Comparison of ENCODE assay signal across 8 cellular contexts in genomic region chr4:4859010-4859798, GRCh38. TPM values are rescaled to one million over a fixed set of nuclear protein-coding genes. Genes with fewer than 3 reads are reported as not detected.
A peak's percentile ranks its signal among the peaks of the same experiment; 100 is the strongest.
DNase-seq lines count a peak whose midpoint lies in the region; ATAC-seq and TF ChIP-seq lines count a peak whose summit lies in the region.

TSS of gene MSX1 (plus strand) at chr4:4859665. CDS start at chr4:4859900, 235 bp downstream.

- no peak within 1 kb of the TSS for H2BK120ac ChIP-seq in H9 (ENCODE audit: low read depth, low read length, poor library complexity, severe bottlenecking)

- WGBS in H9 (ENCODE audit: extremely low coverage, insufficient read length, low lambda C conversion rate), result no CpG with 5 or more reads among the region's 49 CpGs

- no peak within 1 kb of the TSS for H3K14ac ChIP-seq in H9 (ENCODE audit: insufficient read depth, low read length)

- no peak within 1 kb of the TSS for H4K91ac ChIP-seq in H9 (ENCODE audit: insufficient read length, low read depth, low read length)

- no peak within 1 kb of the TSS for H3T11ph ChIP-seq in H9 (ENCODE audit: low read length)

- H3K9ac ChIP-seq in H9 (ENCODE audit: extremely low read depth, insufficient read length, low read length), result no peak within 1 kb of the TSS
- peak within 1 kb of the TSS; percentile 72 for H3K9ac ChIP-seq in Loucy (ENCODE audit: low read depth, low read length, poor library complexity, severe bottlenecking)

- CTCF ChIA-PET in activated CD8-positive, alpha-beta memory T cell treated with anti-CD3 and anti-CD28 coated beads, Interleukin-2, amount 10 ng/mL, durations not matched to agents 7 days and 5 days (lab: Charles Lee), result no interaction called here

- H2BK5ac ChIP-seq in H9 (ENCODE audit: insufficient read length, low read length), result no peak within 1 kb of the TSS

- peaks cover 5% of the 10 kb centered on the region for H3K23me2 ChIP-seq in H9 (ENCODE audit: insufficient read length, low read depth, low read length, poor library complexity, severe bottlenecking)

- peak within 1 kb of the TSS; percentile 54 for H3K4me3 Mint-ChIP-seq in activated CD8-positive, alpha-beta memory T cell treated with anti-CD3 and anti-CD28 coated beads, Interleukin-2, amount 10 ng/mL, durations not matched to agents 7 days and 5 days
- H3K4me3 Mint-ChIP-seq in H9, result peak within 1 kb of the TSS; percentile 47 to 73
- peak within 1 kb of the TSS; percentile 82 to 83 for H3K4me3 Mint-ChIP-seq in effector memory CD8-positive, alpha-beta T cell

- H4K5ac ChIP-seq in H9 (ENCODE audit: insufficient read length, low read depth, low read length), result no peak within 1 kb of the TSS

- peaks cover 8% of the 10 kb centered on the region for H4K20me1 ChIP-seq in H9 (ENCODE audit: control insufficient read depth, insufficient read depth, insufficient read length)
- peaks cover 4% of the 10 kb centered on the region for H4K20me1 ChIP-seq in Loucy (ENCODE audit: insufficient read depth, low read length, poor library complexity, severe bottlenecking)

- no peaks in the 10 kb centered on the region for H3K9me2 ChIP-seq in Loucy (replicated peaks; ENCODE audit: low read depth, low read length)

- DNase-seq in activated CD8-positive, alpha-beta memory T cell treated with anti-CD3 and anti-CD28 coated beads, Interleukin-2, amount 10 ng/mL, durations not matched to agents 7 days and 5 days, result no peak
- no peak for DNase-seq in activated CD8-positive, alpha-beta memory T cell treated with anti-CD3 and anti-CD28 coated beads for 24 hours
- DNase-seq in H9 (peak; percentile 96), T-helper 22 cell (ENCODE audit: low read depth) (peak; percentile 11), lower lobe of right lung (peak; percentile 87)
- DNase-seq in effector memory CD8-positive, alpha-beta T cell, result no peak
- peak in 2 of 3 donors; percentile 30 to 36 for DNase-seq in stimulated activated CD4-positive, alpha-beta T cell treated with anti-CD3 and anti-CD28 coated beads, TNF-alpha, amount 100 ng/mL, for 48 hours (ENCODE audit: low read depth in 3 of 3)

- H3K4me1 Mint-ChIP-seq in activated CD8-positive, alpha-beta memory T cell treated with anti-CD3 and anti-CD28 coated beads, Interleukin-2, amount 10 ng/mL, durations not matched to agents 7 days and 5 days, result peaks cover 16% of the 10 kb centered on the region
- H3K4me1 Mint-ChIP-seq in H9, result peaks cover 10 to 53% of the 10 kb centered on the region in 2 experiments
- H3K4me1 Mint-ChIP-seq in effector memory CD8-positive, alpha-beta T cell (ENCODE audit: low read depth in 2 of 2), result peaks cover 27 to 28% of the 10 kb centered on the region in 2 donors

- H3K36me3 ChIP-seq in Loucy (ENCODE audit: insufficient read depth, low read length) (no peaks in the 10 kb centered on the region), lower lobe of right lung (no peaks in the 10 kb centered on the region)

- H3K27ac Mint-ChIP-seq in activated CD8-positive, alpha-beta memory T cell treated with anti-CD3 and anti-CD28 coated beads, Interleukin-2, amount 10 ng/mL, durations not matched to agents 7 days and 5 days, result peak within 1 kb of the TSS; percentile 49
- no peak within 1 kb of the TSS for H3K27ac Mint-ChIP-seq in H9
- peak within 1 kb of the TSS in 1 of 2 donors; percentile 44 for H3K27ac Mint-ChIP-seq in effector memory CD8-positive, alpha-beta T cell

- 0 out of 2 replicates have a peak, but pooled peaks cover 3% of the 10 kb centered on the region for H3K4me1 ChIP-seq in H9 (ENCODE audit: insufficient read depth, low read length)
- H3K4me1 ChIP-seq in Loucy (ENCODE audit: insufficient read depth, low read length, poor library complexity, severe bottlenecking), result peaks cover 6% of the 10 kb centered on the region
- H3K4me1 ChIP-seq in lower lobe of right lung, result peaks cover 35% of the 10 kb centered on the region

- H2AK5ac ChIP-seq in H9 (ENCODE audit: insufficient read length, low read length), result no peak within 1 kb of the TSS

- H2BK12ac ChIP-seq in H9 (ENCODE audit: insufficient read length, low read depth, low read length), result no peak within 1 kb of the TSS

- no peak within 1 kb of the TSS for H2AFZ ChIP-seq in H9 (ENCODE audit: low read length)
- peak within 1 kb of the TSS; percentile 91 for H2AFZ ChIP-seq in Loucy (ENCODE audit: low read length)

- H3K56ac ChIP-seq in H9 (ENCODE audit: insufficient read length, low read depth, low read length), result no peak within 1 kb of the TSS

- H3F3A ChIP-seq in Loucy (ENCODE audit: low read depth), result no peaks in the 10 kb centered on the region

- ATAC-seq in activated CD8-positive, alpha-beta memory T cell treated with anti-CD3 and anti-CD28 coated beads, Interleukin-2, amount 10 ng/mL, durations not matched to agents 7 days and 5 days, result peak; percentile 57
- ATAC-seq in effector memory CD8-positive, alpha-beta T cell (replicated peaks), result peak; percentile 56
- ATAC-seq in lower lobe of right lung, result peak; percentile 91 to 97

- H3K79me2 ChIP-seq in H9 (ENCODE audit: insufficient read depth, low read length), result no peaks in the 10 kb centered on the region
- peaks cover 11% of the 10 kb centered on the region for H3K79me2 ChIP-seq in Loucy (ENCODE audit: insufficient read depth, low read length)

- no peak within 1 kb of the TSS for H4K8ac ChIP-seq in H9 (replicated peaks; ENCODE audit: insufficient read length, low read depth, low read length)

- peaks cover 9% of the 10 kb centered on the region for H3K36me3 Mint-ChIP-seq in activated CD8-positive, alpha-beta memory T cell treated with anti-CD3 and anti-CD28 coated beads, Interleukin-2, amount 10 ng/mL, durations not matched to agents 7 days and 5 days
- no peaks in the 10 kb centered on the region; a peak in 2 of 7 replicates for H3K36me3 Mint-ChIP-seq in H9 (ENCODE audit: insufficient read depth in 1 of 3, low read depth in 3 of 3)
- peaks cover 7% of the 10 kb centered on the region for H3K36me3 Mint-ChIP-seq in effector memory CD8-positive, alpha-beta T cell (ENCODE audit: insufficient read depth)

- no peak within 1 kb of the TSS for H3K23ac ChIP-seq in H9 (ENCODE audit: insufficient read length, low read depth, low read length)

- H3K4me3 ChIP-seq in Loucy (ENCODE audit: low read length, poor library complexity, severe bottlenecking) (peak within 1 kb of the TSS; percentile 81), lower lobe of right lung (peak within 1 kb of the TSS; percentile 70)

- no peak within 1 kb of the TSS for H3K18ac ChIP-seq in H9 (ENCODE audit: insufficient read length, low read depth, low read length)

- H3K27me3 Mint-ChIP-seq in activated CD8-positive, alpha-beta memory T cell treated with anti-CD3 and anti-CD28 coated beads, Interleukin-2, amount 10 ng/mL, durations not matched to agents 7 days and 5 days, result peaks cover 82% of the 10 kb centered on the region
- H3K27me3 Mint-ChIP-seq in H9 (ENCODE audit: low read depth), result peaks cover 53% of the 10 kb centered on the region
- H3K27me3 Mint-ChIP-seq in effector memory CD8-positive, alpha-beta T cell, result peaks cover 83 to 88% of the 10 kb centered on the region in 2 donors

- H3K27ac ChIP-seq in H9 (ENCODE audit: insufficient read length, low read depth, low read length) (no peak within 1 kb of the TSS), lower lobe of right lung (peak within 1 kb of the TSS; percentile 36)

- intact Hi-C loops in lower lobe of right lung (cut with DNase I), result no loop called here

- H3K9me3 Mint-ChIP-seq in activated CD8-positive, alpha-beta memory T cell treated with anti-CD3 and anti-CD28 coated beads, Interleukin-2, amount 10 ng/mL, durations not matched to agents 7 days and 5 days (ENCODE audit: low read depth), result no peaks in the 10 kb centered on the region
- H3K9me3 Mint-ChIP-seq in H9, result peaks cover 0 to 12% of the 10 kb centered on the region in 2 experiments
- H3K9me3 Mint-ChIP-seq in effector memory CD8-positive, alpha-beta T cell, result no peaks in the 10 kb centered on the region

- no peak within 1 kb of the TSS for H3K4ac ChIP-seq in H9 (ENCODE audit: low read depth, low read length)

- no peaks in the 10 kb centered on the region for H3K79me1 ChIP-seq in H9 (ENCODE audit: insufficient read depth, low read depth, low read length, poor library complexity, severe bottlenecking)

- H3K4me2 ChIP-seq in H9 (ENCODE audit: insufficient read depth, insufficient read length, low read length), result peak within 1 kb of the TSS; percentile 43
- H3K4me2 ChIP-seq in Loucy (ENCODE audit: low read depth, low read length, poor library complexity, severe bottlenecking), result peak within 1 kb of the TSS; percentile 76

- H2BK15ac ChIP-seq in H9 (ENCODE audit: low read depth, low read length), result no peak within 1 kb of the TSS

- peaks cover 91% of the 10 kb centered on the region for H3K27me3 ChIP-seq in H9 (ENCODE audit: insufficient read depth, low read length)
- no peaks in the 10 kb centered on the region for H3K27me3 ChIP-seq in Loucy (ENCODE audit: insufficient read depth, low read length, poor library complexity, severe bottlenecking)
- H3K27me3 ChIP-seq in lower lobe of right lung (ENCODE audit: low read depth), result peaks cover 90% of the 10 kb centered on the region

- H3K9me3 ChIP-seq in H9 (ENCODE audit: control insufficient read depth, low read depth, low read length), result no peaks in the 10 kb centered on the region
- no peaks in the 10 kb centered on the region for H3K9me3 ChIP-seq in Loucy (ENCODE audit: insufficient read depth, low read depth, low read length)
- no peaks in the 10 kb centered on the region for H3K9me3 ChIP-seq in lower lobe of right lung

- H2BK20ac ChIP-seq in H9 (ENCODE audit: low read depth, low read length, poor library complexity, severe bottlenecking), result no peak within 1 kb of the TSS

- no peak for TF ChIP-seq CTCF in H9 (conservative IDR thresholded peaks at IDR 0.05)
- no peak for TF ChIP-seq CTCF in Loucy (conservative IDR thresholded peaks at IDR 0.05; ENCODE audit: low read length)
- no peak for TF ChIP-seq CTCF in lower lobe of right lung (IDR thresholded peaks at IDR 0.05)

RNA-seq across cellular contexts. Expression of gene MSX1, which starts in this region (rescaled TPM):
- total RNA-seq in activated CD8-positive, alpha-beta memory T cell treated with anti-CD3 and anti-CD28 coated beads, Interleukin-2, amount 10 ng/mL, durations not matched to agents 7 days and 5 days, result under 1 TPM in 1 of 2 experiments, not detected in 1; 0.12 TPM
- not detected in 2 replicates for total RNA-seq in H9 (2021)
- total RNA-seq in lower lobe of right lung, result 2.1 TPM

Comparison
In these comparisons a context has a peak if more than half of its experiments do, and no peak if none do; other contexts are left out.
1. Peak in ATAC-seq in activated CD8-positive, alpha-beta memory T cell treated with anti-CD3 and anti-CD28 coated beads, Interleukin-2, amount 10 ng/mL, durations not matched to agents 7 days and 5 days; RNA of the gene not detected or under 1 TPM.
2. Peak in DNase-seq and H3K4me2 ChIP-seq in H9; RNA of the gene not detected or under 1 TPM.
3. DNase-seq: peak in T-helper 22 cell (single experiment), lower lobe of right lung (single experiment) and stimulated activated CD4-positive, alpha-beta T cell treated with anti-CD3 and anti-CD28 coated beads, TNF-alpha, amount 100 ng/mL, for 48 hours (2 of 3); none in activated CD8-positive, alpha-beta memory T cell treated with anti-CD3 and anti-CD28 coated beads, Interleukin-2, amount 10 ng/mL, durations not matched to agents 7 days and 5 days (single experiment), activated CD8-positive, alpha-beta memory T cell treated with anti-CD3 and anti-CD28 coated beads for 24 hours (single experiment) and effector memory CD8-positive, alpha-beta T cell (0 of 3).
4. Peak in every context shown above with its lines, with median percentiles within 50 percentile points of each other: ATAC-seq and H3K4me3 Mint-ChIP-seq.